Comparison of ENCODE assay signal across 13 cellular contexts in genomic region chr5:32767948-32768427, GRCh38. TPM values are rescaled to one million over a fixed set of nuclear protein-coding genes. Genes with fewer than 3 reads are reported as not detected.
A peak's percentile ranks its signal among the peaks of the same experiment; 100 is the strongest.
DNase-seq lines count a peak whose midpoint lies in the region; ATAC-seq and TF ChIP-seq lines count a peak whose summit lies in the region.
"Had no signal": no experiment of that assay in that cellular context is flagged by ENCODE, and none has a peak within 500 bp of the region (broad histone marks: within the 10 kb centered on the region; RNA-seq: fewer than 3 reads in every experiment).

No MANE protein-coding gene starts in this region.

- H3K27ac ChIP-seq in HCT116 (ENCODE audit: low read depth, low read length) = no peak overlapping the region
- peak overlapping the region; percentile 43; the same call in 1 of the 2 replicates for H3K27ac ChIP-seq in SJSA1
- H3K27ac ChIP-seq in smooth muscle cell (ENCODE audit: low read depth) = peak overlapping the region; percentile 32
- no peak overlapping the region for H3K27ac ChIP-seq in CD8-positive, alpha-beta memory T cell (ENCODE audit: low read depth, low read length)
- no peak overlapping the region for H3K27ac ChIP-seq in CD4-positive, alpha-beta memory T cell (ENCODE audit: low read depth, low read length)
- no peak overlapping the region for H3K27ac ChIP-seq in caudate nucleus (ENCODE audit: low read depth, low read length)
- H3K27ac ChIP-seq: thyroid gland had no signal

- H3K4me1 Mint-ChIP-seq in CD8-positive, alpha-beta memory T cell = no peaks in the 10 kb centered on the region
- H3K4me1 Mint-ChIP-seq in CD4-positive, alpha-beta memory T cell = no peaks in the 10 kb centered on the region
- H3K4me1 Mint-ChIP-seq: activated CD4-positive, alpha-beta T cell treated with anti-CD3 and anti-CD28 coated beads, Interleukin-2, amount 10 ng/mL, durations not matched to agents 24 days and 14 days; naive B cell had no signal

- H2AFZ ChIP-seq in HCT116 (ENCODE audit: low read depth, low read length, poor library complexity, severe bottlenecking) = no peak overlapping the region
- no peak overlapping the region for H2AFZ ChIP-seq in smooth muscle cell (ENCODE audit: low read depth)

- no peak overlapping the region for H3K4me3 Mint-ChIP-seq in CD8-positive, alpha-beta memory T cell
- H3K4me3 Mint-ChIP-seq in CD4-positive, alpha-beta memory T cell = no peak overlapping the region
- H3K4me3 Mint-ChIP-seq: activated CD4-positive, alpha-beta T cell treated with anti-CD3 and anti-CD28 coated beads, Interleukin-2, amount 10 ng/mL, durations not matched to agents 24 days and 14 days; naive B cell had no signal

- H3K9me3 ChIP-seq in HCT116 (ENCODE audit: control insufficient read depth in 1 of 2, insufficient read depth in 1 of 2, low read depth in 1 of 2, low read length in 2 of 2) = no peaks in the 10 kb centered on the region
- H3K9me3 ChIP-seq in SJSA1 (replicated peaks) = no peaks in the 10 kb centered on the region
- no peaks in the 10 kb centered on the region for H3K9me3 ChIP-seq in smooth muscle cell (replicated peaks; ENCODE audit: low read depth)
- no peaks in the 10 kb centered on the region for H3K9me3 ChIP-seq in CD8-positive, alpha-beta memory T cell (ENCODE audit: low read length)
- no peaks in the 10 kb centered on the region for H3K9me3 ChIP-seq in CD4-positive, alpha-beta memory T cell (ENCODE audit: control insufficient read depth in 1 of 2, low read length in 2 of 2)
- H3K9me3 ChIP-seq: thyroid gland had no signal

- H3K9me2 ChIP-seq in HCT116 (ENCODE audit: insufficient read depth) = no peaks in the 10 kb centered on the region

- CTCF ChIA-PET in HCT116 (lab: Charles Lee) = no interaction called here
- CTCF ChIA-PET in CD8-positive, alpha-beta memory T cell (lab: Charles Lee) = no interaction called here
- CTCF ChIA-PET in CD4-positive, alpha-beta memory T cell (lab: Charles Lee; ENCODE audit: partially characterized antibody) = no interaction called here

- H3K36me3 Mint-ChIP-seq in CD8-positive, alpha-beta memory T cell = no peaks in the 10 kb centered on the region
- no peaks in the 10 kb centered on the region for H3K36me3 Mint-ChIP-seq in CD4-positive, alpha-beta memory T cell
- H3K36me3 Mint-ChIP-seq: naive B cell had no signal

- H3K27me3 ChIP-seq in HCT116 (ENCODE audit: insufficient read depth, low read length) (no peaks in the 10 kb centered on the region), SJSA1 (replicated peaks) (no peaks in the 10 kb centered on the region), smooth muscle cell (ENCODE audit: low read depth) (peaks cover 7% of the 10 kb centered on the region)
- H3K27me3 ChIP-seq in CD8-positive, alpha-beta memory T cell (ENCODE audit: insufficient read depth, low read length, poor library complexity, severe bottlenecking) = no peaks in the 10 kb centered on the region
- H3K27me3 ChIP-seq in CD4-positive, alpha-beta memory T cell (ENCODE audit: insufficient read depth, low read length) = no peaks in the 10 kb centered on the region
- H3K27me3 ChIP-seq: thyroid gland had no signal

- peak; percentile 93 for ATAC-seq in HCT116

- no peak for TF ChIP-seq POLR2A in HCT116 (IDR thresholded peaks at IDR 0.05; ENCODE audit: borderline replicate concordance, extremely low read depth, insufficient read depth, insufficient read length)

- H3K4me2 ChIP-seq in HCT116 (ENCODE audit: low read length) (peak overlapping the region; percentile 42), smooth muscle cell (peak overlapping the region; percentile 38)

- H3K9ac ChIP-seq in HCT116 (ENCODE audit: low read length) (no peak overlapping the region), smooth muscle cell (ENCODE audit: low read depth) (no peak overlapping the region)

- H3K9me3 Mint-ChIP-seq in CD8-positive, alpha-beta memory T cell = peaks cover 0 to 8% (median 3%) of the 10 kb centered on the region in 5 donors
- peaks cover 2 to 15% (median 6%) of the 10 kb centered on the region in 8 donors for H3K9me3 Mint-ChIP-seq in CD4-positive, alpha-beta memory T cell
- H3K9me3 Mint-ChIP-seq: activated CD4-positive, alpha-beta T cell treated with anti-CD3 and anti-CD28 coated beads, Interleukin-2, amount 10 ng/mL, durations not matched to agents 24 days and 14 days had no signal

- BruUV-seq in HCT116 (replicated peaks; lab: Mats Ljungman, UMichigan) = no TSS peak

- H3K27me3 Mint-ChIP-seq in CD8-positive, alpha-beta memory T cell = peaks cover 1 to 8% of the 10 kb centered on the region in 2 donors
- H3K27me3 Mint-ChIP-seq in CD4-positive, alpha-beta memory T cell = peaks cover 0 to 1% of the 10 kb centered on the region in 2 donors
- H3K27me3 Mint-ChIP-seq: activated CD4-positive, alpha-beta T cell treated with anti-CD3 and anti-CD28 coated beads, Interleukin-2, amount 10 ng/mL, durations not matched to agents 24 days and 14 days had no signal

- no peaks in the 10 kb centered on the region for H3F3A ChIP-seq in smooth muscle cell (ENCODE audit: low read depth)

- no peak for TF ChIP-seq RAD21 in HCT116 (IDR thresholded peaks at IDR 0.05; ENCODE audit: low read depth)

- POLR2A ChIA-PET in HCT116 (lab: Charles Lee) = no interaction called here
- POLR2A ChIA-PET in CD8-positive, alpha-beta memory T cell (lab: Charles Lee) = no interaction called here
- POLR2A ChIA-PET in CD4-positive, alpha-beta memory T cell (lab: Charles Lee; ENCODE audit: partially characterized antibody) = no interaction called here

- RAD21 ChIA-PET in HCT116 (lab: Charles Lee; ENCODE audit: low non-redundant PET in 1 of 2, low total read pairs in 2 of 2, uncharacterized antibody in 2 of 2, unreplicated experiment in 2 of 2) = no interaction called here

- intact Hi-C loops in HCT116 (cut with micrococcal nuclease) = no loop called here
- intact Hi-C loops in CD4-positive, alpha-beta memory T cell (cut with micrococcal nuclease) = no loop called here

- H3K27ac Mint-ChIP-seq in CD8-positive, alpha-beta memory T cell = no peak overlapping the region
- H3K27ac Mint-ChIP-seq in CD4-positive, alpha-beta memory T cell = no peak overlapping the region
- H3K27ac Mint-ChIP-seq: activated CD4-positive, alpha-beta T cell treated with anti-CD3 and anti-CD28 coated beads, Interleukin-2, amount 10 ng/mL, durations not matched to agents 24 days and 14 days; naive B cell had no signal

- H3K4me3 ChIP-seq in HCT116 (replicated peaks in 1 of 2; ENCODE audit: low read depth in 1 of 2, low read length in 2 of 2) (no peak overlapping the region), SJSA1 (no peak overlapping the region), fibroblast of the aortic adventitia (ENCODE audit: low read depth, low read length) (no peak overlapping the region), smooth muscle cell (no peak overlapping the region)
- no peak overlapping the region for H3K4me3 ChIP-seq in CD8-positive, alpha-beta memory T cell (ENCODE audit: low read length)
- no peak overlapping the region for H3K4me3 ChIP-seq in CD4-positive, alpha-beta memory T cell (ENCODE audit: low read length in 2 of 2)
- H3K4me3 ChIP-seq: thyroid gland had no signal

- H3K4me1 ChIP-seq in HCT116 (ENCODE audit: control insufficient read depth in 1 of 2, insufficient read depth in 2 of 2, low read length in 2 of 2) (peaks cover 5 to 15% of the 10 kb centered on the region in 2 experiments; a peak in 3 of 4 replicates), SJSA1 (replicated peaks) (peaks cover 11% of the 10 kb centered on the region), smooth muscle cell (ENCODE audit: low read depth) (no peaks in the 10 kb centered on the region)
- no peaks in the 10 kb centered on the region for H3K4me1 ChIP-seq in CD8-positive, alpha-beta memory T cell (ENCODE audit: insufficient read depth, low read length)
- H3K4me1 ChIP-seq in CD4-positive, alpha-beta memory T cell (ENCODE audit: insufficient read depth, low read length) = no peaks in the 10 kb centered on the region
- H3K4me1 ChIP-seq: thyroid gland had no signal

- H3K36me3 ChIP-seq in HCT116 (ENCODE audit: control insufficient read depth in 1 of 2, insufficient read depth in 2 of 2, low read length in 2 of 2) = no peaks in the 10 kb centered on the region
- no peaks in the 10 kb centered on the region for H3K36me3 ChIP-seq in SJSA1
- no peaks in the 10 kb centered on the region for H3K36me3 ChIP-seq in smooth muscle cell (ENCODE audit: low read depth)
- H3K36me3 ChIP-seq in CD8-positive, alpha-beta memory T cell (ENCODE audit: insufficient read depth, low read length) = no peaks in the 10 kb centered on the region
- no peaks in the 10 kb centered on the region for H3K36me3 ChIP-seq in CD4-positive, alpha-beta memory T cell (ENCODE audit: insufficient read depth, low read length)
- H3K36me3 ChIP-seq: thyroid gland had no signal

- H3K79me2 ChIP-seq in HCT116 (ENCODE audit: insufficient read depth, low read length) (no peaks in the 10 kb centered on the region), smooth muscle cell (ENCODE audit: low read depth) (no peaks in the 10 kb centered on the region)

- TF ChIP-seq CTCF in HCT116 (IDR thresholded peaks at IDR 0.05 in 2 of 3, conservative IDR thresholded peaks at IDR 0.05 in 1 of 3; ENCODE audit: borderline replicate concordance in 1 of 3, insufficient read depth in 1 of 3, low read depth in 2 of 3, low read length in 2 of 3) (no peak), fibroblast of the aortic adventitia (IDR thresholded peaks at IDR 0.05; ENCODE audit: insufficient read depth, low read length) (no peak), smooth muscle cell (IDR thresholded peaks at IDR 0.05; ENCODE audit: borderline replicate concordance, insufficient read depth, poor library complexity, severe bottlenecking) (no peak)

- DNase-seq in HCT116 (ENCODE audit: low read depth, low spot score) = peak; percentile 54
- peak; percentile 57 to 70 for DNase-seq in SJSA1 (ENCODE audit: low read depth in 1 of 2, low spot score in 2 of 2)
- DNase-seq in fibroblast of the aortic adventitia (ENCODE audit: low read depth) = peak; percentile 89
- no peak for DNase-seq in smooth muscle cell (lab: John Stamatoyannopoulos, UW; ENCODE audit: unreplicated experiment)
- no peak for DNase-seq in CD8-positive, alpha-beta memory T cell
- no peak for DNase-seq in AML-193 (lab: John Stamatoyannopoulos, UW)
- no peak for DNase-seq in CD4-positive, alpha-beta memory T cell
- DNase-seq in caudate nucleus (lab: John Stamatoyannopoulos, UW) = no peak
- DNase-seq: activated CD4-positive, alpha-beta T cell treated with anti-CD3 and anti-CD28 coated beads, Interleukin-2, amount 10 ng/mL, durations not matched to agents 24 days and 14 days; naive B cell; NCI-H1092 treated with DMSO at 0.1 percent for 48 hours; stimulated activated CD4-positive, alpha-beta T cell treated with anti-CD3 and anti-CD28 coated beads, Interleukin-4, amount 100 ng/mL, for 4 hours; thyroid gland had no signal

- 39% methylated on average over 8 of the region's 8 CpGs for WGBS in smooth muscle cell (ENCODE audit: low lambda C conversion rate)

- H4K20me1 ChIP-seq in HCT116 (ENCODE audit: insufficient read depth) = no peaks in the 10 kb centered on the region
- no peaks in the 10 kb centered on the region for H4K20me1 ChIP-seq in smooth muscle cell (ENCODE audit: low read depth)

RNA-seq across cellular contexts. Expression of gene NPR3, which starts 56.9 kb away (rescaled TPM):
- total RNA-seq in HCT116 (2021; ENCODE audit: unreplicated experiment) (0.39 TPM), fibroblast of the aortic adventitia (ENCODE audit: low replicate concordance) (2.8 and 23.7 TPM in 2 replicates), smooth muscle cell (5.4 and 9.4 TPM in 2 replicates)
- 0.14 and 0.22 TPM in 2 replicates for polyA plus RNA-seq in HCT116 (2012)
- 9.9 and 15.0 TPM in 2 replicates for total RNA-seq in SJSA1 (2014; rRNA removed; shearing (Covaris generic))
- 1.4 and 2.5 TPM in 2 replicates for polyA plus RNA-seq in smooth muscle cell
- not detected for total RNA-seq in CD8-positive, alpha-beta memory T cell
- polyA plus RNA-seq in CD8-positive, alpha-beta memory T cell = not detected
- total RNA-seq in CD4-positive, alpha-beta memory T cell = under 1 TPM in 1 of 2 experiments, not detected in 1; 0.06 TPM
- polyA plus RNA-seq in CD4-positive, alpha-beta memory T cell = not detected

Comparison
In these comparisons a context has a peak if more than half of its experiments do, and no peak if none do; other contexts are left out.
1. DNase-seq: peak in HCT116 (single experiment), SJSA1 (2 of 2) and fibroblast of the aortic adventitia (single experiment); none in smooth muscle cell (single experiment), CD8-positive, alpha-beta memory T cell (0 of 5), AML-193 (0 of 2), CD4-positive, alpha-beta memory T cell (0 of 5) and caudate nucleus (0 of 61).
2. H3K27ac ChIP-seq: peak in SJSA1 (single experiment) and smooth muscle cell (single experiment); none in HCT116 (single experiment), CD8-positive, alpha-beta memory T cell (single experiment), CD4-positive, alpha-beta memory T cell (single experiment) and caudate nucleus (single experiment).